ENCODE assay signal across 9 cellular contexts in genomic region chr3:128572644-128573105, GRCh38.
DNase-seq lines count a peak whose midpoint lies in the region; ATAC-seq and TF ChIP-seq lines count a peak whose summit lies in the region.
"Had no signal": no experiment of that assay in that cellular context is flagged by ENCODE, and none has a peak within 500 bp of the region (broad histone marks: within the 10 kb centered on the region; RNA-seq: fewer than 3 reads in every experiment).

No MANE protein-coding gene starts in this region.

- WGBS in liver, result 34% methylated on average over 5 of the region's 5 CpGs

- TF ChIP-seq RAD21 in liver (IDR thresholded peaks at IDR 0.05), result peak in 1 of 2 donors; percentile 57

- H3K9ac ChIP-seq in liver (ENCODE audit: low read depth in 1 of 2, low read length in 2 of 2), result no peak overlapping the region

- H3K27me3 Mint-ChIP-seq in activated CD4-positive, alpha-beta memory T cell treated with anti-CD3 and anti-CD28 coated beads, Interleukin-2, amount 10 ng/mL, durations not matched to agents 7 days and 5 days, result peaks cover 28% of the 10 kb centered on the region

- no peaks in the 10 kb centered on the region for H3K27me3 ChIP-seq in BE2C
- H3K27me3 ChIP-seq in H7 (ENCODE audit: control insufficient read depth, insufficient read depth, low read length), result no peaks in the 10 kb centered on the region
- H3K27me3 ChIP-seq in liver (ENCODE audit: control insufficient read depth in 4 of 4, insufficient read depth in 4 of 4, low read length in 3 of 4), result no peaks in the 10 kb centered on the region

- no peaks in the 10 kb centered on the region for H3K36me3 ChIP-seq in BE2C
- H3K36me3 ChIP-seq in H7 (replicated peaks; ENCODE audit: control insufficient read depth, insufficient read depth, low read length), result no peaks in the 10 kb centered on the region
- H3K36me3 ChIP-seq in liver (ENCODE audit: control insufficient read depth in 4 of 4, insufficient read depth in 3 of 4, low read depth in 1 of 4, low read length in 3 of 4), result no peaks in the 10 kb centered on the region

- H3K9me3 Mint-ChIP-seq in activated CD4-positive, alpha-beta memory T cell treated with anti-CD3 and anti-CD28 coated beads, Interleukin-2, amount 10 ng/mL, durations not matched to agents 7 days and 5 days, result no peaks in the 10 kb centered on the region
- H3K9me3 Mint-ChIP-seq: naive thymus-derived CD8-positive, alpha-beta T cell had no signal

- H3K4me3 ChIP-seq in BE2C (ENCODE audit: low read depth, low read length) (no peak overlapping the region), H7 (ENCODE audit: insufficient read depth, low read depth, low read length) (no peak overlapping the region), liver (ENCODE audit: low read depth in 1 of 3, low read length in 3 of 3) (no peak overlapping the region)

- TF ChIP-seq CTCF in BE2C (IDR thresholded peaks at IDR 0.05; ENCODE audit: low read depth, low read length) (peak; percentile 67), liver (IDR thresholded peaks at IDR 0.05; ENCODE audit: low read depth, low read length, missing input control) (peak; percentile 25)

- no peak overlapping the region for H3K4me3 Mint-ChIP-seq in activated CD4-positive, alpha-beta memory T cell treated with anti-CD3 and anti-CD28 coated beads, Interleukin-2, amount 10 ng/mL, durations not matched to agents 7 days and 5 days
- H3K4me3 Mint-ChIP-seq: naive thymus-derived CD8-positive, alpha-beta T cell had no signal

- peaks cover 18% of the 10 kb centered on the region for H3K4me1 Mint-ChIP-seq in activated CD4-positive, alpha-beta memory T cell treated with anti-CD3 and anti-CD28 coated beads, Interleukin-2, amount 10 ng/mL, durations not matched to agents 7 days and 5 days

- CTCF ChIA-PET in activated CD4-positive, alpha-beta memory T cell treated with anti-CD3 and anti-CD28 coated beads, Interleukin-2, amount 10 ng/mL, durations not matched to agents 7 days and 5 days (lab: Charles Lee), result interaction anchor here (0.9 to 1.7 kb wide), 8 partner anchors 9 to 147 kb away, joined by 3 to 8 read pairs (median 4); no protein-coding TSS in a partner anchor

- peak; percentile 53 for DNase-seq in BE2C
- peak; percentile 88 for DNase-seq in H7
- DNase-seq in activated CD4-positive, alpha-beta memory T cell treated with anti-CD3 and anti-CD28 coated beads, Interleukin-2, amount 10 ng/mL, durations not matched to agents 7 days and 5 days, result peak; percentile 31
- DNase-seq in SKM-1 treated with dmso at 0.1 percent for 144 hours (lab: John Stamatoyannopoulos, UW; ENCODE audit: unreplicated experiment), result no peak
- DNase-seq in NCI-H774 (lab: John Stamatoyannopoulos, UW), result no peak
- no peak for DNase-seq in DMS114 treated with DMSO at 0.1 percent for 48 hours (lab: John Stamatoyannopoulos, UW; ENCODE audit: unreplicated experiment)
- DNase-seq: naive thymus-derived CD8-positive, alpha-beta T cell had no signal

- no peaks in the 10 kb centered on the region for H3K9me3 ChIP-seq in BE2C
- H3K9me3 ChIP-seq in liver (ENCODE audit: control insufficient read depth in 4 of 4, low read length in 3 of 4), result no peaks in the 10 kb centered on the region

- H3K4me1 ChIP-seq in BE2C (peaks cover 8% of the 10 kb centered on the region), liver (ENCODE audit: control insufficient read depth in 4 of 4, insufficient read depth in 4 of 4, low read length in 3 of 4) (no peaks in the 10 kb centered on the region)

- H3K27ac ChIP-seq in liver (ENCODE audit: low read depth in 1 of 2, low read length in 2 of 2), result no peak overlapping the region

- ATAC-seq in GM21528 (IDR thresholded peaks at IDR 0.05; ENCODE audit: low FRiP score, unreplicated experiment), result no peak

- H3K27ac Mint-ChIP-seq in activated CD4-positive, alpha-beta memory T cell treated with anti-CD3 and anti-CD28 coated beads, Interleukin-2, amount 10 ng/mL, durations not matched to agents 7 days and 5 days, result no peak overlapping the region
- H3K27ac Mint-ChIP-seq: naive thymus-derived CD8-positive, alpha-beta T cell had no signal

- no peaks in the 10 kb centered on the region for H3K36me3 Mint-ChIP-seq in activated CD4-positive, alpha-beta memory T cell treated with anti-CD3 and anti-CD28 coated beads, Interleukin-2, amount 10 ng/mL, durations not matched to agents 7 days and 5 days (ENCODE audit: low read depth)
- H3K36me3 Mint-ChIP-seq: naive thymus-derived CD8-positive, alpha-beta T cell had no signal

- POLR2A ChIA-PET in activated CD4-positive, alpha-beta memory T cell treated with anti-CD3 and anti-CD28 coated beads, Interleukin-2, amount 10 ng/mL, durations not matched to agents 7 days and 5 days (lab: Charles Lee), result interaction anchor here (0.9 to 1.1 kb wide), 3 partner anchors 9 to 306 kb away, joined by 3 to 4 read pairs (median 4); no protein-coding TSS in a partner anchor

TF ChIP-seq in liver, 16 proteins besides CTCF, POLR2A, EP300 and RAD21:
- TF ChIP-seq SP1 (IDR thresholded peaks at IDR 0.05) (no peak), FOXA2 (IDR thresholded peaks at IDR 0.05) (no peak), HNF4G (IDR thresholded peaks at IDR 0.05) (no peak), FOXA1 (IDR thresholded peaks at IDR 0.05) (no peak), ATF3 (IDR thresholded peaks at IDR 0.05) (no peak), GABPA (IDR thresholded peaks at IDR 0.05 in 1 of 2, conservative IDR thresholded peaks at IDR 0.05 in 1 of 2) (no peak), RXRA (IDR thresholded peaks at IDR 0.05) (no peak), YY1 (IDR thresholded peaks at IDR 0.05) (no peak), HNF4A (conservative IDR thresholded peaks at IDR 0.05) (no peak), EGR1 (IDR thresholded peaks at IDR 0.05; ENCODE audit: low read depth in 2 of 2) (no peak), TAF1 (conservative IDR thresholded peaks at IDR 0.05) (no peak), JUND (IDR thresholded peaks at IDR 0.05) (no peak), NR2F2 (IDR thresholded peaks at IDR 0.05) (no peak), REST (IDR thresholded peaks at IDR 0.05) (no peak), MAX (IDR thresholded peaks at IDR 0.05) (no peak)

Comparison
In these comparisons a context has a peak if more than half of its experiments do, and no peak if none do; other contexts are left out.
1. DNase-seq: peak in BE2C (single experiment), H7 (single experiment) and activated CD4-positive, alpha-beta memory T cell treated with anti-CD3 and anti-CD28 coated beads, Interleukin-2, amount 10 ng/mL, durations not matched to agents 7 days and 5 days (single experiment); none in SKM-1 treated with dmso at 0.1 percent for 144 hours (single experiment), NCI-H774 (single experiment) and DMS114 treated with DMSO at 0.1 percent for 48 hours (single experiment).